21 cellular contexts compared by ENCODE assay signal in the genomic region with DNA sequence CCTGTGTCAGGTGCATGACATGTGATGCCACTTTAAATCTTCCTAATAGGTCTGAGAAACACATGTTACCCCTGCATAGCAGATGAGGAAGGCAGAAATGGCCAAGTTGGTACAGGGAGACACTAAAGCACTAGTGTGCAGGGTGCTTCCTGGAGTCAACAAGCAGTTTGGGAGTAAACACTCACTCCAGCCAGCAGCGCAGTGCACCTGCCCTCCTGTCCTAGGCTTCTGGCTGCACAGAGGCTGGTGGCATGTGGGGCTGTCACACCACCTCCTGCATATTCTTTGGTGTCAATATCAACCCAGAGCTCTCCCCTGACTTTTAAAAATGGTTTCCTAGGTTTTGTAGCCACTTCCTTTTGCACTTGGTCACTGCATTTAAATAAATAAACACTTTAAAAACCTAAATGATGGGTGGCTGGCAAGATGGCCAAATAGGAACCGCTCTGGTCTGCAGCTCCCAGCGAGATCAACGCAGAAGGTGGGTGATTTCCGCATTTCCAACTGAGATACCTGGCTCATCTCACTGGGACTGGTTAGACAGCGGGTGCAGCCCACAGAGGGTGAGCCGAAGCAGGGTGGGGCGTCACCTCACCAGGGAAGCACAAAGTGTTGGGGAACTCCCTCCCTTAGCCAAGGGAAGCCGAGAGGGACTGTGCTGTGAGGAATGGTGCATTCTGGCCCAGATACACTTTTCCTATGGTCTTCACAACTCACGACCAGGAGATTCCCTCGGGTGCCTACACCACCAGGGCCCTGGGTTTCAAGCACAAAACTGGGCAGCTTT. TPM values are rescaled to one million over a fixed set of nuclear protein-coding genes. Genes with fewer than 3 reads are reported as not detected.
"Had no signal": no experiment of that assay in that cellular context is flagged by ENCODE, and none has a peak within 500 bp of the region (broad histone marks: within the 10 kb centered on the region; RNA-seq: fewer than 3 reads in every experiment).

No MANE protein-coding gene starts in this region.

- H3K27ac ChIP-seq: cardiac muscle cell, dorsolateral prefrontal cortex, esophagus squamous epithelium, prostate gland, skin epidermis, thyroid gland had no signal

- DNase-seq: activated CD8-positive, alpha-beta memory T cell treated with anti-CD3 and anti-CD28 coated beads, Interleukin-2, amount 50 U/mL, for 4 hours; activated CD8-positive, alpha-beta T cell treated with anti-CD3 and anti-CD28 coated beads for 36 hours; activated gamma-delta T cell; activated T-cell treated with anti-CD3 and anti-CD28 coated beads, Interleukin-2, amount 50 U/mL, for 72 hours; dorsolateral prefrontal cortex; esophagus squamous epithelium; hypothalamus; kidney glomerular epithelial cell; left ventricle myocardium superior; mesenchymal stem cell; occipital lobe; right cardiac atrium; stimulated activated CD4-positive, alpha-beta T cell treated with anti-CD3 and anti-CD28 coated beads, Interleukin-15, amount 100 ng/mL, for 24 hours; stimulated activated CD4-positive, alpha-beta T cell treated with anti-CD3 and anti-CD28 coated beads, Interleukin-4, amount 100 ng/mL, for 1 hour; stimulated activated naive B cell treated with anti-CD40 and anti-IgM and Interleukin-4, amounts not matched to agents 10 μg/mL and 1 μg/mL and 100 μg/mL, for 72 hours; thyroid gland had no signal

- H3K27me3 ChIP-seq: cardiac muscle cell, thyroid gland had no signal

- H3K9me3 ChIP-seq: esophagus squamous epithelium, prostate gland, thyroid gland had no signal

- H3K36me3 ChIP-seq: cardiac muscle cell, esophagus squamous epithelium, prostate gland, thyroid gland had no signal

- H3K4me1 ChIP-seq: esophagus squamous epithelium, prostate gland, thyroid gland had no signal

- H3K4me3 ChIP-seq: cardiac muscle cell, dorsolateral prefrontal cortex, esophagus squamous epithelium, prostate gland, skin epidermis, thyroid gland had no signal

RNA-seq across cellular contexts. Expression of gene GAB4, which starts 33.5 kb away (rescaled TPM):
- total RNA-seq: activated CD8-positive, alpha-beta T cell treated with anti-CD3 and anti-CD28 coated beads for 36 hours; activated naive CD4-positive, alpha-beta T cell treated with anti-CD3 and anti-CD28 coated beads, Interleukin-2, amount 50 U/mL, for 72 hours; activated T-cell treated with anti-CD3 and anti-CD28 coated beads, Interleukin-2, amount 50 U/mL, for 72 hours; cardiac muscle cell; esophagus squamous epithelium; fibroblast of villous mesenchyme; left ventricle myocardium superior; occipital lobe; right cardiac atrium; thyroid gland had no signal
